8 cellular contexts compared by ENCODE assay signal in genomic region chr20:1730981-1731711, GRCh38.
DNase-seq lines count a peak whose midpoint lies in the region; ATAC-seq and TF ChIP-seq lines count a peak whose summit lies in the region.
"Not testable (repeated sequence)": the region's sequence is repeated elsewhere in the genome, so short reads cannot be mapped to it uniquely, and the experiment has no call there.

No MANE protein-coding gene starts in this region.

- H3K4me2 ChIP-seq in OCI-LY3 (ENCODE audit: low read length) = peak overlapping the region; percentile 65

- peaks cover 24% of the 10 kb centered on the region for H3K4me1 ChIP-seq in CD8-positive, alpha-beta memory T cell (ENCODE audit: insufficient read depth, low read length)
- peaks cover 27% of the 10 kb centered on the region for H3K4me1 ChIP-seq in OCI-LY3 (ENCODE audit: low read length)
- not testable (repeated sequence) for H3K4me1 ChIP-seq in endodermal cell (ENCODE audit: control insufficient read depth, insufficient read depth, low read length)

- 86% methylated on average over 4 to 8 of the region's 8 CpGs for WGBS in endodermal cell (ENCODE audit: insufficient coverage in 1 of 2, insufficient read length in 1 of 2), 2 experiments

- H3K27ac ChIP-seq in CD8-positive, alpha-beta memory T cell (ENCODE audit: low read depth, low read length); OCI-LY3 (ENCODE audit: low read length); endodermal cell (ENCODE audit: low read depth, low read length): not testable (repeated sequence)

- peak overlapping the region; percentile 37 to 87 (median 74) for H3K4me3 Mint-ChIP-seq in CD8-positive, alpha-beta memory T cell
- peak overlapping the region; percentile 57 for H3K4me3 Mint-ChIP-seq in activated CD4-positive, alpha-beta T cell treated with anti-CD3 and anti-CD28 coated beads for 36 hours
- peak overlapping the region; percentile 59 for H3K4me3 Mint-ChIP-seq in activated T-cell treated with anti-CD3 and anti-CD28 coated beads, Interleukin-2, amount 50 U/mL, for 24 hours
- not testable (repeated sequence) for H3K4me3 Mint-ChIP-seq in activated naive CD8-positive, alpha-beta T cell; endodermal cell
- H3K4me3 Mint-ChIP-seq in nephron progenitor cell = peak overlapping the region; percentile 22
- H3K4me3 Mint-ChIP-seq in stimulated activated naive CD8-positive, alpha-beta T cell treated with anti-CD3 and anti-CD28 coated beads, Interleukin-15, amount 100 ng/mL, for 72 hours = peak overlapping the region; percentile 77 to 79

- CTCF ChIA-PET in CD8-positive, alpha-beta memory T cell (lab: Charles Lee) = interaction anchor here (0.7 to 2.4 kb wide), 5 partner anchors 46 to 265 kb away, joined by 3 to 5 read pairs (median 3); no protein-coding TSS in a partner anchor
- CTCF ChIA-PET in activated CD4-positive, alpha-beta T cell treated with anti-CD3 and anti-CD28 coated beads for 36 hours (lab: Charles Lee) = interaction anchor here (1.1 to 1.3 kb wide), 3 partner anchors 34 to 227 kb away, joined by 3 to 4 read pairs (median 3); no protein-coding TSS in a partner anchor

- not testable (repeated sequence) for H3K36me3 ChIP-seq in CD8-positive, alpha-beta memory T cell (ENCODE audit: insufficient read depth, low read length); OCI-LY3 (replicated peaks; ENCODE audit: low read depth, low read length); endodermal cell (ENCODE audit: control insufficient read depth, insufficient read depth, low read length)

- peak in 1 of 5 donors; percentile 38 for DNase-seq in CD8-positive, alpha-beta memory T cell
- peak; percentile 35 for DNase-seq in activated CD4-positive, alpha-beta T cell treated with anti-CD3 and anti-CD28 coated beads for 36 hours
- DNase-seq in activated T-cell treated with anti-CD3 and anti-CD28 coated beads, Interleukin-2, amount 50 U/mL, for 24 hours; endodermal cell; nephron progenitor cell; stimulated activated naive CD8-positive, alpha-beta T cell treated with anti-CD3 and anti-CD28 coated beads, Interleukin-15, amount 100 ng/mL, for 72 hours: not testable (repeated sequence)

- H3K9ac ChIP-seq in OCI-LY3 (ENCODE audit: low read length) = peak overlapping the region; percentile 3; the same call in 1 of the 2 replicates
- H3K9ac ChIP-seq in endodermal cell (ENCODE audit: extremely low read depth, low read length, poor library complexity, severe bottlenecking) = not testable (repeated sequence)

- not testable (repeated sequence) for H2AFZ ChIP-seq in OCI-LY3 (ENCODE audit: low read depth, low read length)

- not testable (repeated sequence) for H3K9me3 Mint-ChIP-seq in CD8-positive, alpha-beta memory T cell; activated CD4-positive, alpha-beta T cell treated with anti-CD3 and anti-CD28 coated beads for 36 hours (ENCODE audit: low read depth); activated T-cell treated with anti-CD3 and anti-CD28 coated beads, Interleukin-2, amount 50 U/mL, for 24 hours; activated naive CD8-positive, alpha-beta T cell (ENCODE audit: low read depth); endodermal cell; nephron progenitor cell; stimulated activated naive CD8-positive, alpha-beta T cell treated with anti-CD3 and anti-CD28 coated beads, Interleukin-15, amount 100 ng/mL, for 72 hours

- not testable (repeated sequence) for H3K79me2 ChIP-seq in OCI-LY3 (ENCODE audit: low read length)

- H4K20me1 ChIP-seq in OCI-LY3 (ENCODE audit: insufficient read depth, low read length) = not testable (repeated sequence)

- H3K27me3 Mint-ChIP-seq in CD8-positive, alpha-beta memory T cell; activated CD4-positive, alpha-beta T cell treated with anti-CD3 and anti-CD28 coated beads for 36 hours; activated T-cell treated with anti-CD3 and anti-CD28 coated beads, Interleukin-2, amount 50 U/mL, for 24 hours; activated naive CD8-positive, alpha-beta T cell; endodermal cell (ENCODE audit: insufficient read depth); nephron progenitor cell (ENCODE audit: low read depth, poor library complexity); stimulated activated naive CD8-positive, alpha-beta T cell treated with anti-CD3 and anti-CD28 coated beads, Interleukin-15, amount 100 ng/mL, for 72 hours: not testable (repeated sequence)

- H3K27ac Mint-ChIP-seq in CD8-positive, alpha-beta memory T cell = peak overlapping the region in 7 of 8 donors; percentile 15 to 94 (median 88)
- H3K27ac Mint-ChIP-seq in activated CD4-positive, alpha-beta T cell treated with anti-CD3 and anti-CD28 coated beads for 36 hours = peak overlapping the region; percentile 88
- peak overlapping the region; percentile 92 for H3K27ac Mint-ChIP-seq in activated T-cell treated with anti-CD3 and anti-CD28 coated beads, Interleukin-2, amount 50 U/mL, for 24 hours
- H3K27ac Mint-ChIP-seq in activated naive CD8-positive, alpha-beta T cell = peak overlapping the region; percentile 96
- peak overlapping the region; percentile 2 for H3K27ac Mint-ChIP-seq in endodermal cell
- peak overlapping the region; percentile 74 for H3K27ac Mint-ChIP-seq in nephron progenitor cell
- H3K27ac Mint-ChIP-seq in stimulated activated naive CD8-positive, alpha-beta T cell treated with anti-CD3 and anti-CD28 coated beads, Interleukin-15, amount 100 ng/mL, for 72 hours = peak overlapping the region; percentile 89 to 91

- intact Hi-C loops in activated CD4-positive, alpha-beta T cell treated with anti-CD3 and anti-CD28 coated beads for 36 hours (cut with DNase I, micrococcal nuclease) = loop anchor here (5.0 to 10.0 kb wide), 6 partner anchors 44 to 466 kb away; partner anchors contain the start of genes SIRPG (in 1 of the 2) and SNPH (in 1 of the 2)

- not testable (repeated sequence) for H3K36me3 Mint-ChIP-seq in CD8-positive, alpha-beta memory T cell; activated CD4-positive, alpha-beta T cell treated with anti-CD3 and anti-CD28 coated beads for 36 hours (ENCODE audit: low read depth); activated T-cell treated with anti-CD3 and anti-CD28 coated beads, Interleukin-2, amount 50 U/mL, for 24 hours (ENCODE audit: low read depth); activated naive CD8-positive, alpha-beta T cell; endodermal cell (ENCODE audit: low read depth); nephron progenitor cell (ENCODE audit: low read depth)

- H3K4me1 Mint-ChIP-seq in CD8-positive, alpha-beta memory T cell = peaks cover 7 to 14% (median 7%) of the 10 kb centered on the region in 3 donors
- H3K4me1 Mint-ChIP-seq in activated CD4-positive, alpha-beta T cell treated with anti-CD3 and anti-CD28 coated beads for 36 hours = peaks cover 40% of the 10 kb centered on the region
- H3K4me1 Mint-ChIP-seq in activated T-cell treated with anti-CD3 and anti-CD28 coated beads, Interleukin-2, amount 50 U/mL, for 24 hours (ENCODE audit: low read depth) = peaks cover 38% of the 10 kb centered on the region
- H3K4me1 Mint-ChIP-seq in activated naive CD8-positive, alpha-beta T cell (ENCODE audit: low read depth); nephron progenitor cell; stimulated activated naive CD8-positive, alpha-beta T cell treated with anti-CD3 and anti-CD28 coated beads, Interleukin-15, amount 100 ng/mL, for 72 hours: not testable (repeated sequence)
- peaks cover 15% of the 10 kb centered on the region for H3K4me1 Mint-ChIP-seq in endodermal cell

- not testable (repeated sequence) for TF ChIP-seq CTCF in OCI-LY3 (IDR thresholded peaks at IDR 0.05; ENCODE audit: low read depth, low read length); endodermal cell (conservative IDR thresholded peaks at IDR 0.05); nephron progenitor cell (IDR thresholded peaks at IDR 0.05)

- not testable (repeated sequence) for ATAC-seq in activated CD4-positive, alpha-beta T cell treated with anti-CD3 and anti-CD28 coated beads for 36 hours; stimulated activated naive CD8-positive, alpha-beta T cell treated with anti-CD3 and anti-CD28 coated beads, Interleukin-15, amount 100 ng/mL, for 72 hours

- not testable (repeated sequence) for H3K27me3 ChIP-seq in CD8-positive, alpha-beta memory T cell (ENCODE audit: insufficient read depth, low read length, poor library complexity, severe bottlenecking); endodermal cell (ENCODE audit: control insufficient read depth, insufficient read depth, low read length, poor library complexity, severe bottlenecking)
- peaks cover 35% of the 10 kb centered on the region for H3K27me3 ChIP-seq in OCI-LY3 (ENCODE audit: low read depth, low read length)

- H3K4me3 ChIP-seq in CD8-positive, alpha-beta memory T cell (ENCODE audit: low read length) = peak overlapping the region; percentile 38
- peak overlapping the region; percentile 48 for H3K4me3 ChIP-seq in OCI-LY3 (ENCODE audit: low read length)
- H3K4me3 ChIP-seq in endodermal cell (ENCODE audit: low read length) = not testable (repeated sequence)

- POLR2A ChIA-PET in CD8-positive, alpha-beta memory T cell (lab: Charles Lee); activated CD4-positive, alpha-beta T cell treated with anti-CD3 and anti-CD28 coated beads for 36 hours (lab: Charles Lee): not testable (repeated sequence)

- H3K9me3 ChIP-seq in CD8-positive, alpha-beta memory T cell (ENCODE audit: low read length); OCI-LY3 (ENCODE audit: insufficient read depth, low read length); endodermal cell (ENCODE audit: control insufficient read depth, low read length): not testable (repeated sequence)

Comparison
In these comparisons a context has a peak if more than half of its experiments do, and no peak if none do; other contexts are left out.
1. H3K27ac Mint-ChIP-seq: peak in every context shown above with its lines; median percentile 96 in activated naive CD8-positive, alpha-beta T cell; 92 in activated T-cell treated with anti-CD3 and anti-CD28 coated beads, Interleukin-2, amount 50 U/mL, for 24 hours; 90 in stimulated activated naive CD8-positive, alpha-beta T cell treated with anti-CD3 and anti-CD28 coated beads, Interleukin-15, amount 100 ng/mL, for 72 hours; 88 in CD8-positive, alpha-beta memory T cell; 88 in activated CD4-positive, alpha-beta T cell treated with anti-CD3 and anti-CD28 coated beads for 36 hours; 74 in nephron progenitor cell; 2 in endodermal cell.